ENCODE assay signal across 8 cellular contexts in the genomic region with DNA sequence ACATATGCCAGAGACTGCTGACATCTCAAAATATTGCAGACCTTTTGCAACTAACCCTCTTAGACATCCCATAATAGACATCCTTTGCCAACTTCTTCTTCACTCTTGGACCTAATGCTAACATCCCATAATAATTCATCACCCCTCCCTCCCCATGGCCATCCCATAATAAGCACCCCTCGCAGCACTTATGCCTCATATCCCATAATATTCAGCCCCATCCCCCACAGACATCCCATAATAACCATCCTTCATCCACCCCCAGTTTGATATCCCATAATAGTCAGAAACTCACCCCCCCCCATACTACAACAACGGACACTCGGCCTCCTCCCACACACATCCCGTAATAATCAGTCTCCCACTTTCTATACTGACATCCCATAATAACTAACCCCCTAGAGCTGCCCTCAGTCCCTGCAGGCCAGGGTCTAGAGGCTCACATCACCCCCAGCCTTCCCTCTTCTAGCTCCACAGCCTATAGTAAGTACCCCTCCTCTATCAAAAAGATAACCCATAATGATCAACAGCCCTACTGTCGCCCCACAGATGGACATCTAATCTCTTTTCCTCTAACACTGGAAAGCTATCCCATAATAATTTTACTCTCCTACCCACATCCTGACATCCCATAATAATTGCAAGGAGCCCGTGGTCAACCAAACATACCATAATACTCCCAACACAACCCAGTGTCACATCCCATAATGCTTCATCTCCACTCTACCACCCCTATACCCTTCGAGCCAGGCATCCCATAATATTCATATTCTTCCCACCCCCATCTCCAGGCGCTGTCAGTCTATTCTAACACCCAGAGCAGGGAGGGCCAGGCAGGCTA. TPM values are rescaled to one million over a fixed set of nuclear protein-coding genes. Genes with fewer than 3 reads are reported as not detected.
DNase-seq lines count a peak whose midpoint lies in the region; ATAC-seq and TF ChIP-seq lines count a peak whose summit lies in the region.

No MANE protein-coding gene starts in this region.

- no peaks in the 10 kb centered on the region for H3K9me3 ChIP-seq in adipocyte (ENCODE audit: control insufficient read depth, low read length)
- H3K9me3 ChIP-seq in spleen: no peaks in the 10 kb centered on the region

- peaks cover 34% of the 10 kb centered on the region for H3K4me1 ChIP-seq in adipocyte (ENCODE audit: control insufficient read depth, insufficient read depth, low read length)
- H3K4me1 ChIP-seq in spleen: peaks cover 37 to 73% (median 51%) of the 10 kb centered on the region in 6 donors

- 3 to 9% (median 4%) methylated on average over 8 of the region's 8 CpGs for WGBS in spleen, 5 donors

- H3K27ac ChIP-seq in spleen: peak overlapping the region; percentile 41 to 99 (median 88)

- TF ChIP-seq CTCF in spleen (IDR thresholded peaks at IDR 0.05 in 8 of 11, conservative IDR thresholded peaks at IDR 0.05 in 3 of 11): peak in 1 of 11 experiments; percentile 37

- peak in 9 of 14 donors; percentile 44 to 93 (median 69) for DNase-seq in C1 segment of cervical spinal cord (lab: John Stamatoyannopoulos, UW)
- DNase-seq in NCI-H1417 (lab: John Stamatoyannopoulos, UW): peak; percentile 88 to 97 (median 95)
- peak; percentile 75 for DNase-seq in SK-MEL-5 (ENCODE audit: low read depth, low spot score)
- DNase-seq in adipocyte (ENCODE audit: low read depth): peak; percentile 35
- DNase-seq in hippocampal formation (lab: John Stamatoyannopoulos, UW): peak; percentile 60
- no peak for DNase-seq in spleen

- intact Hi-C loops in spleen (cut with DNase I; ENCODE audit: low total_unique reads): no loop called here

- peak overlapping the region; percentile 36 for H3K4me3 ChIP-seq in adipocyte (ENCODE audit: low read length)
- H3K4me3 ChIP-seq in spleen: peak overlapping the region in 1 of 8 donors; percentile 96

- ATAC-seq in GM21447 (IDR thresholded peaks at IDR 0.05; ENCODE audit: unreplicated experiment) (peak; percentile 32), GM21576 (IDR thresholded peaks at IDR 0.05; ENCODE audit: unreplicated experiment) (no peak)

- H3K36me3 ChIP-seq in adipocyte (ENCODE audit: control insufficient read depth, insufficient read depth, low read length, severe bottlenecking) (peaks cover 3% of the 10 kb centered on the region), spleen (peaks cover 0 to 20% (median 0%) of the 10 kb centered on the region in 6 donors)

- H3K27me3 ChIP-seq in adipocyte (replicated peaks; ENCODE audit: control insufficient read depth, insufficient read depth, low read length): no peaks in the 10 kb centered on the region
- no peaks in the 10 kb centered on the region for H3K27me3 ChIP-seq in spleen (replicated peaks in 1 of 7)

- no peak for TF ChIP-seq POLR2A in spleen (IDR thresholded peaks at IDR 0.05)

- in situ Hi-C loops in SK-MEL-5 (cut with HindIII; ENCODE audit: low pct_unique_long_range_greater_than_20kb, low sequenced_read_pairs): no loop called here

- no peak overlapping the region for H3K9ac ChIP-seq in adipocyte (ENCODE audit: low read length)

RNA-seq across cellular contexts. Expression of a gene that starts 0.8 kb away (rescaled TPM):
- 154 TPM in 2 replicates for total RNA-seq in SK-MEL-5 (2014; rRNA removed; shearing (Covaris generic))
- 134 and 153 TPM in 2 replicates for polyA plus RNA-seq in SK-MEL-5 (2015; cell fraction: cytosol; rRNA removed)
- polyA plus RNA-seq in SK-MEL-5 (2015; cell fraction: nucleus; rRNA removed): 228 and 263 TPM in 2 replicates
- total RNA-seq in spleen: 100 to 1,000 TPM; 202 to 272 (median 240) TPM
- polyA plus RNA-seq in spleen: 100 to 1,000 TPM; 136 to 169 (median 154) TPM

RNA-seq across cellular contexts. Expression of a gene that starts 27.8 kb away (rescaled TPM):
- total RNA-seq in SK-MEL-5 (2014; rRNA removed; shearing (Covaris generic)): 0.11 TPM in 1 of 2 replicates, not detected in the other
- polyA plus RNA-seq in SK-MEL-5 (2015; cell fraction: cytosol; rRNA removed): 0.20 and 0.24 TPM in 2 replicates
- not detected in 2 replicates for polyA plus RNA-seq in SK-MEL-5 (2015; cell fraction: nucleus; rRNA removed)
- total RNA-seq in spleen: 10 to 100 TPM; 12.9 to 26.6 (median 16.9) TPM
- polyA plus RNA-seq in spleen: 10 to 100 TPM; 10.9 to 16.0 (median 14.9) TPM

RNA-seq across cellular contexts. Expression of a gene that starts 39.3 kb away (rescaled TPM):
- 0.21 and 0.37 TPM in 2 replicates for total RNA-seq in SK-MEL-5 (2014; rRNA removed; shearing (Covaris generic))
- polyA plus RNA-seq in SK-MEL-5 (2015; cell fraction: cytosol; rRNA removed): 0.21 TPM in 1 of 2 replicates, not detected in the other
- 1.2 and 1.3 TPM in 2 replicates for polyA plus RNA-seq in SK-MEL-5 (2015; cell fraction: nucleus; rRNA removed)
- total RNA-seq in spleen: 10 to 100 TPM; 13.2 to 41.7 (median 18.1) TPM
- 1 to 10 TPM; 7.2 to 8.8 (median 7.3) TPM for polyA plus RNA-seq in spleen

RNA-seq across cellular contexts. Expression of a gene that starts 39.9 kb away (rescaled TPM):
- total RNA-seq in SK-MEL-5 (2014; rRNA removed; shearing (Covaris generic)): 63.6 and 77.1 TPM in 2 replicates
- polyA plus RNA-seq in SK-MEL-5 (2015; cell fraction: cytosol; rRNA removed): 47.5 and 57.9 TPM in 2 replicates
- 687 and 761 TPM in 2 replicates for polyA plus RNA-seq in SK-MEL-5 (2015; cell fraction: nucleus; rRNA removed)
- total RNA-seq in spleen: 10 to 100 TPM; 37.0 to 58.7 (median 47.5) TPM
- polyA plus RNA-seq in spleen: 10 to 100 TPM; 25.8 to 40.7 (median 37.6) TPM

RNA-seq across cellular contexts. Expression of a gene that starts 52.1 kb away (rescaled TPM):
- 6.2 and 7.5 TPM in 2 replicates for total RNA-seq in SK-MEL-5 (2014; rRNA removed; shearing (Covaris generic))
- 10.1 and 13.0 TPM in 2 replicates for polyA plus RNA-seq in SK-MEL-5 (2015; cell fraction: cytosol; rRNA removed)
- polyA plus RNA-seq in SK-MEL-5 (2015; cell fraction: nucleus; rRNA removed): 196 and 209 TPM in 2 replicates
- total RNA-seq in spleen: 10 to 100 TPM; 32.2 to 51.2 (median 39.7) TPM
- polyA plus RNA-seq in spleen: 10 to 100 TPM; 27.8 to 78.3 (median 63.2) TPM

Comparison
In these comparisons a context has a peak if more than half of its experiments do, and no peak if none do; other contexts are left out.
1. RNA of a gene that starts 27.8 kb away (total RNA-seq): 12.9 to 26.6 TPM in spleen; 0.11 TPM in SK-MEL-5; every median in the first group is over 10 times any median in the second.
2. RNA of a gene that starts 39.3 kb away (total RNA-seq): 13.2 to 41.7 TPM in spleen; 0.21 to 0.37 TPM in SK-MEL-5; every median in the first group is over 10 times any median in the second.